Comparison of ENCODE assay signal across 26 cellular contexts in the genomic region with DNA sequence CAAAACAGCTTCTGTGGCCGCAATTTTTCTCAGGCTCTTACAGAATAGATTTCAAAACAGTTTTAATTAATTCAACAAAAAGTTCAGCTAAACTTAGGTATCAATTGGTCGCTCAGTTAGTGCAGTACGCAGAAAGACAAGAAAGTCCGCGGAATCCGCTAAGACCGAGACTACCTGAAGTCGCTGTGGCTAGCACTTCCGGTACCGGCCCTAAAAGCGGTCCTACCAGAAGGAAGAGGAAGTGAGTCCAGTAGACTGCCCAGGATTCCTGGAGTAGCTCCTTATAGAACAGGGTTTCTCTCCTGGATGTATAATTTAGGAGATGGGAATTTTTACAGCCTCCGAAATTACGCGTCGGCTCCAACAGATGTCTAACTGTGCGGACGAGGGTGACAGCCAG. TPM values are rescaled to one million over a fixed set of nuclear protein-coding genes. Genes with fewer than 3 reads are reported as not detected.
DNase-seq lines count a peak whose midpoint lies in the region; ATAC-seq and TF ChIP-seq lines count a peak whose summit lies in the region.
"Had no signal": no experiment of that assay in that cellular context is flagged by ENCODE, and none has a peak within 500 bp of the region (broad histone marks: within the 10 kb centered on the region; RNA-seq: fewer than 3 reads in every experiment).

No MANE protein-coding gene starts in this region.

- H2AFZ ChIP-seq in MM.1S (ENCODE audit: low read length): no peak overlapping the region
- no peak overlapping the region for H2AFZ ChIP-seq in mammary epithelial cell (ENCODE audit: low read depth, low read length)

- DNase-seq in right lobe of liver (no peak), NB4 (ENCODE audit: low read depth) (peak; percentile 24), epithelial cell of proximal tubule (ENCODE audit: low read depth) (no peak), MM.1S (no peak), mammary epithelial cell (no peak)
- DNase-seq: activated CD4-positive, alpha-beta T cell treated with anti-CD3 and anti-CD28 coated beads, Interleukin-2, amount 50 U/mL, for 1 hour; activated effector memory CD4-positive, alpha-beta T cell treated with Interleukin-2 at 50 U/mL for 16 hours; CD4-positive, CD25-positive, alpha-beta regulatory T cell; cerebellar nuclear complex; erythroblast; foreskin melanocyte; hypothalamus; KG1; left lung; midbrain; natural killer cell; NCI-H526; retina; stimulated activated CD4-positive, alpha-beta T cell treated with anti-CD3 and anti-CD28 coated beads, Interleukin-12 subunit alpha, Interleukin-12 subunit beta, amount 100 ng/mL, for 4 hours; stimulated activated CD4-positive, alpha-beta T cell treated with anti-CD3 and anti-CD28 coated beads, Interleukin-4, amount 100 ng/mL, for 4 hours; stimulated activated naive CD4-positive, alpha-beta T cell had no signal

- no peak overlapping the region for H3K9ac ChIP-seq in liver (ENCODE audit: low read depth in 1 of 2, low read length in 2 of 2)
- H3K9ac ChIP-seq in MM.1S (ENCODE audit: low read length): no peak overlapping the region
- no peak overlapping the region for H3K9ac ChIP-seq in mammary epithelial cell (ENCODE audit: insufficient read depth, low read length)

- dilution Hi-C loops in mammary epithelial cell (cut with HindIII; ENCODE audit: low sequenced_read_pairs): no loop called here

- TF ChIP-seq RAD21 in liver (IDR thresholded peaks at IDR 0.05): no peak

- no peaks in the 10 kb centered on the region for H3K36me3 ChIP-seq in liver (ENCODE audit: control insufficient read depth in 4 of 4, insufficient read depth in 3 of 4, low read depth in 1 of 4, low read length in 3 of 4)
- no peaks in the 10 kb centered on the region for H3K36me3 ChIP-seq in right lobe of liver
- no peaks in the 10 kb centered on the region for H3K36me3 ChIP-seq in MM.1S (replicated peaks; ENCODE audit: insufficient read depth, low read length)
- H3K36me3 ChIP-seq in mammary epithelial cell (ENCODE audit: insufficient read depth, low read length): no peaks in the 10 kb centered on the region
- H3K36me3 ChIP-seq: left lung had no signal

- H3K27me3 ChIP-seq in liver (ENCODE audit: control insufficient read depth in 4 of 4, insufficient read depth in 4 of 4, low read length in 3 of 4) (peaks cover 0 to 6% (median 2%) of the 10 kb centered on the region in 4 donors), right lobe of liver (peaks cover 0 to 12% of the 10 kb centered on the region in 2 donors), MM.1S (replicated peaks; ENCODE audit: insufficient read depth, low read length) (no peaks in the 10 kb centered on the region), mammary epithelial cell (ENCODE audit: insufficient read depth, low read length) (peaks cover 2% of the 10 kb centered on the region)

- H3K27ac ChIP-seq in liver (ENCODE audit: low read depth in 1 of 2, low read length in 2 of 2) (no peak overlapping the region), right lobe of liver (no peak overlapping the region), MM.1S (ENCODE audit: low read length) (no peak overlapping the region), mammary epithelial cell (ENCODE audit: insufficient read depth, low read depth, low read length) (no peak overlapping the region)
- H3K27ac ChIP-seq: left lung had no signal

- H3K4me2 ChIP-seq in MM.1S (ENCODE audit: low read depth, low read length): no peak overlapping the region
- no peak overlapping the region for H3K4me2 ChIP-seq in mammary epithelial cell (ENCODE audit: insufficient read depth, low read depth, low read length)

- H3K79me2 ChIP-seq in MM.1S (ENCODE audit: low read length) (no peaks in the 10 kb centered on the region), mammary epithelial cell (ENCODE audit: insufficient read depth, low read length) (no peaks in the 10 kb centered on the region)

- H4K20me1 ChIP-seq in MM.1S (ENCODE audit: insufficient read depth, low read length) (no peaks in the 10 kb centered on the region), mammary epithelial cell (ENCODE audit: insufficient read depth, low read length) (no peaks in the 10 kb centered on the region)

- no peaks in the 10 kb centered on the region for H3K9me2 ChIP-seq in MM.1S (replicated peaks; ENCODE audit: insufficient read depth, low read length)

- in situ Hi-C loops in mammary epithelial cell (cut with MboI; ENCODE audit: low sequenced_read_pairs in 2 of 2): no loop called here

- H3K4me1 ChIP-seq in liver (ENCODE audit: control insufficient read depth in 4 of 4, insufficient read depth in 4 of 4, low read length in 3 of 4): no peaks in the 10 kb centered on the region
- no peaks in the 10 kb centered on the region for H3K4me1 ChIP-seq in right lobe of liver
- no peaks in the 10 kb centered on the region for H3K4me1 ChIP-seq in MM.1S (ENCODE audit: low read length)
- H3K4me1 ChIP-seq in mammary epithelial cell (ENCODE audit: insufficient read depth, low read length): no peaks in the 10 kb centered on the region
- H3K4me1 ChIP-seq: left lung had no signal

- TF ChIP-seq CTCF in liver (IDR thresholded peaks at IDR 0.05; ENCODE audit: low read depth, low read length, missing input control) (no peak), right lobe of liver (IDR thresholded peaks at IDR 0.05) (no peak), NB4 (IDR thresholded peaks at IDR 0.05; ENCODE audit: low read depth, low read length) (no peak), epithelial cell of proximal tubule (conservative IDR thresholded peaks at IDR 0.05; ENCODE audit: low read depth, low read length) (no peak), MM.1S (IDR thresholded peaks at IDR 0.05; ENCODE audit: low read length) (no peak), mammary epithelial cell (conservative IDR thresholded peaks at IDR 0.05 in 1 of 2, IDR thresholded peaks at IDR 0.05 in 1 of 2; ENCODE audit: extremely low read depth in 1 of 2, insufficient read depth in 1 of 2, low read depth in 1 of 2, low read length in 2 of 2) (no peak)

- WGBS in liver: 43% methylated on average over 17 of the region's 17 CpGs
- WGBS in right lobe of liver (ENCODE audit: insufficient coverage, low coverage, low lambda C conversion rate, missing lambda C conversion rate): 43% methylated on average over 17 of the region's 17 CpGs
- 59% methylated on average over 17 of the region's 17 CpGs for WGBS in mammary epithelial cell (ENCODE audit: low coverage, missing lambda C conversion rate)

- peaks cover 3 to 13% (median 9%) of the 10 kb centered on the region in 4 donors for H3K9me3 ChIP-seq in liver (ENCODE audit: control insufficient read depth in 4 of 4, low read length in 3 of 4)
- peaks cover 0 to 7% (median 0%) of the 10 kb centered on the region in 4 donors for H3K9me3 ChIP-seq in right lobe of liver
- H3K9me3 ChIP-seq in MM.1S (replicated peaks; ENCODE audit: insufficient read depth, low read length): no peaks in the 10 kb centered on the region
- peaks cover 3% of the 10 kb centered on the region for H3K9me3 ChIP-seq in mammary epithelial cell (replicated peaks; ENCODE audit: insufficient read depth, low read length)

- no peak for ATAC-seq in right lobe of liver
- no peak for ATAC-seq in GM18520 (IDR thresholded peaks at IDR 0.05; ENCODE audit: unreplicated experiment)
- no peak for ATAC-seq in SK-N-SH treated with all-trans-retinoic acid at 6 μM for 48 hours
- ATAC-seq: left lung, natural killer cell had no signal

- H3K4me3 ChIP-seq in liver (ENCODE audit: low read depth in 1 of 3, low read length in 3 of 3) (peak overlapping the region in 2 of 3 donors; percentile 2 to 41), right lobe of liver (no peak overlapping the region), NB4 (ENCODE audit: low read depth, low read length) (no peak overlapping the region), epithelial cell of proximal tubule (ENCODE audit: low read depth, low read length) (peak overlapping the region; percentile 10), MM.1S (ENCODE audit: low read length) (no peak overlapping the region), mammary epithelial cell (replicated peaks in 1 of 3; ENCODE audit: insufficient read depth in 1 of 3, low read depth in 2 of 3, low read length in 3 of 3) (no peak overlapping the region)
- H3K4me3 ChIP-seq: left lung had no signal

- TF ChIP-seq POLR2A in right lobe of liver (IDR thresholded peaks at IDR 0.05): no peak
- TF ChIP-seq POLR2A in NB4 (IDR thresholded peaks at IDR 0.05; ENCODE audit: extremely low read depth, insufficient read length): no peak

- H3F3A ChIP-seq in MM.1S (ENCODE audit: insufficient read depth, low read length): no peaks in the 10 kb centered on the region

- CTCF ChIA-PET in mammary epithelial cell (lab: Charles Lee; ENCODE audit: low non-redundant PET): no interaction called here

- no TSS peak for BruUV-seq in mammary epithelial cell (replicated peaks; lab: Mats Ljungman, UMichigan)

- intact Hi-C loops in right lobe of liver (cut with DNase I) (no loop called here), mammary epithelial cell (cut with micrococcal nuclease) (no loop called here)

RNA-seq across cellular contexts. Expression of a gene that starts 16.6 kb away (rescaled TPM):
- total RNA-seq in liver (under 1 TPM; 0.08 to 0.09 TPM), right lobe of liver (under 1 TPM in 3 of 6 experiments, not detected in 3; 0.11 to 0.19 (median 0.14) TPM), epithelial cell of proximal tubule (under 0.01 and 0.17 TPM in 2 replicates), mammary epithelial cell (1 to 10 TPM; 2.2 to 6.8 TPM)
- polyA plus RNA-seq in liver (under 1 TPM in 1 of 2 donors, not detected in 1; 0.05 TPM), mammary epithelial cell (2.9 TPM)
- polyA minus RNA-seq in mammary epithelial cell: 17.3 TPM
- total RNA-seq: CD4-positive, CD25-positive, alpha-beta regulatory T cell; natural killer cell had no signal
- polyA plus RNA-seq: CD4-positive, CD25-positive, alpha-beta regulatory T cell had no signal

RNA-seq across cellular contexts. Expression of a gene that starts 22.4 kb away (rescaled TPM):
- under 1 TPM; 0.08 to 0.09 TPM for total RNA-seq in liver
- polyA plus RNA-seq in liver: under 1 TPM in 1 of 2 donors, not detected in 1; 0.09 TPM
- total RNA-seq in right lobe of liver: under 1 TPM in 3 of 6 experiments, not detected in 3; 0.07 to 0.31 (median 0.30) TPM
- 0.22 and 0.23 TPM in 2 replicates for total RNA-seq in epithelial cell of proximal tubule
- 1 to 10 TPM in 1 of 2 donors, under 1 TPM in 1; 0.31 to 1.0 TPM for total RNA-seq in mammary epithelial cell
- polyA plus RNA-seq in mammary epithelial cell: 0.15 TPM
- not detected for polyA minus RNA-seq in mammary epithelial cell
- total RNA-seq: CD4-positive, CD25-positive, alpha-beta regulatory T cell; natural killer cell had no signal
- polyA plus RNA-seq: CD4-positive, CD25-positive, alpha-beta regulatory T cell had no signal

RNA-seq across cellular contexts. Expression of a gene that starts 26.7 kb away (rescaled TPM):
- total RNA-seq in liver (not detected), right lobe of liver (not detected), epithelial cell of proximal tubule (not detected in 2 replicates), mammary epithelial cell (not detected)
- polyA plus RNA-seq in liver (not detected), mammary epithelial cell (not detected)
- not detected for polyA minus RNA-seq in mammary epithelial cell
- total RNA-seq: CD4-positive, CD25-positive, alpha-beta regulatory T cell; natural killer cell; osteoblast; RPMI7951 had no signal
- polyA plus RNA-seq: CD4-positive, CD25-positive, alpha-beta regulatory T cell had no signal

RNA-seq across cellular contexts. Expression of a gene that starts 43.8 kb away (rescaled TPM):
- under 1 TPM; 0.14 to 0.17 TPM for total RNA-seq in liver
- polyA plus RNA-seq in liver: under 1 TPM; 0.17 to 0.36 TPM
- total RNA-seq in right lobe of liver: under 1 TPM; 0.10 to 0.35 (median 0.20) TPM
- total RNA-seq in epithelial cell of proximal tubule: not detected in 2 replicates
- total RNA-seq in mammary epithelial cell: 1 to 10 TPM in 1 of 2 donors, under 1 TPM in 1; 0.12 to 1.5 TPM
- 0.05 TPM for polyA plus RNA-seq in mammary epithelial cell
- not detected for polyA minus RNA-seq in mammary epithelial cell
- total RNA-seq: CD4-positive, CD25-positive, alpha-beta regulatory T cell; natural killer cell had no signal
- polyA plus RNA-seq: CD4-positive, CD25-positive, alpha-beta regulatory T cell had no signal

RNA-seq across cellular contexts. Expression of a gene that starts 57.2 kb away (rescaled TPM):
- total RNA-seq in liver: under 1 TPM; 0.42 TPM
- polyA plus RNA-seq in liver: under 1 TPM; 0.17 to 0.33 TPM
- 1 to 10 TPM in 1 of 6 experiments, under 1 TPM in 5; 0.18 to 1.2 (median 0.45) TPM for total RNA-seq in right lobe of liver
- total RNA-seq in epithelial cell of proximal tubule: 0.22 and 0.63 TPM in 2 replicates
- under 1 TPM; 0.12 to 0.33 TPM for total RNA-seq in mammary epithelial cell
- 0.02 TPM for polyA plus RNA-seq in mammary epithelial cell
- polyA minus RNA-seq in mammary epithelial cell: not detected
- total RNA-seq: CD4-positive, CD25-positive, alpha-beta regulatory T cell; natural killer cell had no signal

Comparison
In these comparisons a context has a peak if more than half of its experiments do, and no peak if none do; other contexts are left out.
1. H3K4me3 ChIP-seq: peak in liver (2 of 3) and epithelial cell of proximal tubule (single experiment); none in right lobe of liver (0 of 3), NB4 (single experiment), MM.1S (single experiment) and mammary epithelial cell (0 of 3).